ENCODE assay signal across 13 cellular contexts in genomic region chr18:25144835-25145234, GRCh38.
DNase-seq lines count a peak whose midpoint lies in the region; ATAC-seq and TF ChIP-seq lines count a peak whose summit lies in the region.
"Had no signal": no experiment of that assay in that cellular context is flagged by ENCODE, and none has a peak within 500 bp of the region (broad histone marks: within the 10 kb centered on the region; RNA-seq: fewer than 3 reads in every experiment).

No MANE protein-coding gene starts in this region.

- TF ChIP-seq POLR2A in heart left ventricle (IDR thresholded peaks at IDR 0.05) (no peak), tibial nerve (IDR thresholded peaks at IDR 0.05) (no peak)

- ATAC-seq in heart left ventricle = peak; percentile 48 to 91 (median 70)
- no peak for ATAC-seq in HG02840 (IDR thresholded peaks at IDR 0.05; ENCODE audit: low FRiP score, unreplicated experiment)

- H3K27me3 Mint-ChIP-seq in HFFc6 (ENCODE audit: insufficient read depth) = no peaks in the 10 kb centered on the region
- H3K27me3 Mint-ChIP-seq: activated naive CD8-positive, alpha-beta T cell; naive B cell had no signal

- no peaks in the 10 kb centered on the region for H3K27me3 ChIP-seq in heart left ventricle
- no peaks in the 10 kb centered on the region for H3K27me3 ChIP-seq in tibial nerve
- H3K27me3 ChIP-seq: transverse colon had no signal

- H3K27ac ChIP-seq in heart left ventricle (peak overlapping the region in 2 of 12 donors; percentile 5 to 17), tibial nerve (no peak overlapping the region)
- H3K27ac ChIP-seq: transverse colon had no signal

- intact Hi-C loops in heart left ventricle (cut with DNase I) = no loop called here

- no peak for TF ChIP-seq EP300 in tibial nerve (IDR thresholded peaks at IDR 0.05)

- no peak for TF ChIP-seq CTCF in HFFc6 (IDR thresholded peaks at IDR 0.05)
- TF ChIP-seq CTCF in astrocyte of the spinal cord (IDR thresholded peaks at IDR 0.05; ENCODE audit: low read depth, low read length) = no peak
- TF ChIP-seq CTCF in heart left ventricle (IDR thresholded peaks at IDR 0.05) = no peak
- no peak for TF ChIP-seq CTCF in tibial nerve (IDR thresholded peaks at IDR 0.05)

- DNase-seq in HFFc6 (peak; percentile 44), astrocyte of the spinal cord (ENCODE audit: low read depth, low spot score) (peak; percentile 88), heart left ventricle (peak in 2 of 5 donors; percentile 47 to 59), skeletal muscle cell (ENCODE audit: low read depth) (peak; percentile 74), inferior parietal cortex (ENCODE audit: extremely low spot score) (no peak), tibial nerve (ENCODE audit: low spot score in 2 of 2) (no peak)
- no peak for DNase-seq in activated effector memory CD4-positive, alpha-beta T cell treated with Interleukin-2 at 50 U/mL for 16 hours
- DNase-seq: effector CD4-positive, alpha-beta T cell; naive B cell; transverse colon had no signal

- H3K27ac Mint-ChIP-seq in HFFc6 = no peak overlapping the region
- H3K27ac Mint-ChIP-seq: activated naive CD8-positive, alpha-beta T cell; naive B cell; T-helper 2 cell treated with Interferon-gamma antibody and Interleukin-4, amounts not matched to agents 5 μg/mL and 100 μg/mL, for 36 hours had no signal

- no peak overlapping the region for H3K4me3 Mint-ChIP-seq in HFFc6
- H3K4me3 Mint-ChIP-seq: activated naive CD8-positive, alpha-beta T cell; naive B cell; T-helper 2 cell treated with Interferon-gamma antibody and Interleukin-4, amounts not matched to agents 5 μg/mL and 100 μg/mL, for 36 hours had no signal

- no peaks in the 10 kb centered on the region for H3K9me3 ChIP-seq in heart left ventricle
- H3K9me3 ChIP-seq in tibial nerve = no peaks in the 10 kb centered on the region
- H3K9me3 ChIP-seq: transverse colon had no signal

- WGBS in heart left ventricle, 4 donors = 26 to 43% (median 33%) methylated on average over 2 of the region's 2 CpGs
- WGBS in tibial nerve, 2 donors = 21 to 26% methylated on average over 2 of the region's 2 CpGs

- H3K36me3 Mint-ChIP-seq in HFFc6 (ENCODE audit: low read depth) = no peaks in the 10 kb centered on the region
- H3K36me3 Mint-ChIP-seq: activated naive CD8-positive, alpha-beta T cell; naive B cell had no signal

- in situ Hi-C loops in astrocyte of the spinal cord (cut with HindIII; ENCODE audit: low sequenced_read_pairs) = no loop called here

- peaks cover 7% of the 10 kb centered on the region; the same call in 1 of the 2 replicates for H3K4me1 Mint-ChIP-seq in HFFc6 (ENCODE audit: low read depth)

- H3K36me3 ChIP-seq in heart left ventricle = no peaks in the 10 kb centered on the region
- H3K36me3 ChIP-seq in tibial nerve = no peaks in the 10 kb centered on the region
- H3K36me3 ChIP-seq: transverse colon had no signal

- H3K4me1 ChIP-seq in heart left ventricle (peaks cover 0 to 49% (median 5%) of the 10 kb centered on the region in 12 donors), tibial nerve (peaks cover 0 to 28% (median 2%) of the 10 kb centered on the region in 4 donors)
- H3K4me1 ChIP-seq: transverse colon had no signal

- H3K4me3 ChIP-seq in astrocyte of the spinal cord (ENCODE audit: low read depth, low read length) = no peak overlapping the region
- H3K4me3 ChIP-seq in heart left ventricle = no peak overlapping the region
- H3K4me3 ChIP-seq in skeletal muscle cell (ENCODE audit: low read depth, low read length) = no peak overlapping the region
- no peak overlapping the region for H3K4me3 ChIP-seq in tibial nerve
- H3K4me3 ChIP-seq: transverse colon had no signal

- no peaks in the 10 kb centered on the region for H3K9me3 Mint-ChIP-seq in HFFc6
- H3K9me3 Mint-ChIP-seq: naive B cell; T-helper 2 cell treated with Interferon-gamma antibody and Interleukin-4, amounts not matched to agents 5 μg/mL and 100 μg/mL, for 36 hours had no signal

Comparison
In these comparisons a context has a peak if more than half of its experiments do, and no peak if none do; other contexts are left out.
1. DNase-seq: peak in HFFc6 (single experiment), astrocyte of the spinal cord (single experiment) and skeletal muscle cell (single experiment); none in inferior parietal cortex (single experiment), activated effector memory CD4-positive, alpha-beta T cell treated with Interleukin-2 at 50 U/mL for 16 hours (single experiment) and tibial nerve (0 of 2).